Comparison of ENCODE assay signal across 22 cellular contexts in genomic region chr4:149345424-149345823, GRCh38.
DNase-seq lines count a peak whose midpoint lies in the region; ATAC-seq and TF ChIP-seq lines count a peak whose summit lies in the region.
"Had no signal": no experiment of that assay in that cellular context is flagged by ENCODE, and none has a peak within 500 bp of the region (broad histone marks: within the 10 kb centered on the region; RNA-seq: fewer than 3 reads in every experiment).

No MANE protein-coding gene starts in this region.

- H3K4me3 ChIP-seq in H7 (ENCODE audit: insufficient read depth, low read depth, low read length): no peak overlapping the region

- ATAC-seq in foreskin keratinocyte (peak; percentile 94), GM18520 (IDR thresholded peaks at IDR 0.05; ENCODE audit: unreplicated experiment) (no peak), HG02798 (IDR thresholded peaks at IDR 0.05; ENCODE audit: poor library complexity, unreplicated experiment) (no peak), HG03460 (IDR thresholded peaks at IDR 0.05; ENCODE audit: unreplicated experiment) (no peak)
- ATAC-seq: HCT116 had no signal

- no peak overlapping the region for H3K27ac ChIP-seq in foreskin keratinocyte
- H3K27ac ChIP-seq: KMS-11 had no signal

- peaks cover 15% of the 10 kb centered on the region for H3K4me1 ChIP-seq in foreskin keratinocyte
- H3K4me1 ChIP-seq: Caco-2 had no signal

- H3K36me3 ChIP-seq in H7 (replicated peaks; ENCODE audit: control insufficient read depth, insufficient read depth, low read length): no peaks in the 10 kb centered on the region

- no peak for TF ChIP-seq CTCF in foreskin keratinocyte (conservative IDR thresholded peaks at IDR 0.05)

- DNase-seq in ELR (ENCODE audit: low read depth) (peak; percentile 70), NCI-H226 (peak; percentile 6), amniotic epithelial cell (ENCODE audit: low read depth) (peak; percentile 12), foreskin keratinocyte (peak; percentile 61 to 77), H7 (no peak)
- DNase-seq: Caco-2; CD4-positive, alpha-beta T cell; DMS153; MM.1S; NCI-H1092; NCI-H1436 treated with DMSO at 0.1 percent for 48 hours; NCI-H2029 treated with DMSO at 0.1 percent for 48 hours; NCI-H2171 treated with DMSO at 0.1 percent for 48 hours; NCI-H446 treated with DMSO at 0.1 percent for 48 hours; NCI-H69; SIG-M5; T-helper 1 cell had no signal

- no peaks in the 10 kb centered on the region for H3K27me3 ChIP-seq in foreskin keratinocyte
- no peaks in the 10 kb centered on the region for H3K27me3 ChIP-seq in H7 (ENCODE audit: control insufficient read depth, insufficient read depth, low read length)
